In genomic region chr2:142868281-142868762, GRCh38 we compare ENCODE assay signal across 8 cellular contexts. TPM values are rescaled to one million over a fixed set of nuclear protein-coding genes. Genes with fewer than 3 reads are reported as not detected.
DNase-seq lines count a peak whose midpoint lies in the region; ATAC-seq lines count a peak whose summit lies in the region.

No MANE protein-coding gene starts in this region.

- no peaks in the 10 kb centered on the region for H3K36me3 Mint-ChIP-seq in IgD-negative memory B cell
- H3K36me3 Mint-ChIP-seq in stimulated activated naive CD8-positive, alpha-beta T cell treated with anti-CD3 and anti-CD28 coated beads, Interleukin-15, Interleukin-2, amounts not matched to agents 100 ng/mL and 50 ng/mL, for 24 hours (ENCODE audit: low read depth): no peaks in the 10 kb centered on the region

- intact Hi-C loops in Right ventricle myocardium superior (cut with DNase I): no loop called here

- H3K9me3 Mint-ChIP-seq in IgD-negative memory B cell: peaks cover 0 to 3% (median 0%) of the 10 kb centered on the region in 3 donors
- no peaks in the 10 kb centered on the region for H3K9me3 Mint-ChIP-seq in stimulated activated naive CD8-positive, alpha-beta T cell treated with anti-CD3 and anti-CD28 coated beads, Interleukin-15, Interleukin-2, amounts not matched to agents 100 ng/mL and 50 ng/mL, for 24 hours

- peak; percentile 75 for DNase-seq in Right ventricle myocardium superior
- DNase-seq in NCI-H524 treated with DMSO at 0.1 percent for 48 hours (lab: John Stamatoyannopoulos, UW): no peak
- DNase-seq in stimulated activated CD4-positive, alpha-beta T cell treated with anti-CD3 and anti-CD28 coated beads, Interleukin-4, amount 100 ng/mL, for 1 hour: no peak
- no peak for DNase-seq in NCI-H510A treated with DMSO at 0.1 percent for 48 hours (lab: John Stamatoyannopoulos, UW)
- DNase-seq in activated CD4-positive, CD25-positive, alpha-beta regulatory T cell treated with anti-CD3 and anti-CD28 coated beads, Interleukin-2, amount 50 U/mL, for 72 hours: no peak

- peak; percentile 37 for ATAC-seq in GM19372 (IDR thresholded peaks at IDR 0.05; ENCODE audit: low read depth, unreplicated experiment)
- ATAC-seq in Right ventricle myocardium superior (ENCODE audit: poor library complexity): peak; percentile 88

- no peaks in the 10 kb centered on the region for H3K27me3 Mint-ChIP-seq in IgD-negative memory B cell
- no peaks in the 10 kb centered on the region for H3K27me3 Mint-ChIP-seq in stimulated activated naive CD8-positive, alpha-beta T cell treated with anti-CD3 and anti-CD28 coated beads, Interleukin-15, Interleukin-2, amounts not matched to agents 100 ng/mL and 50 ng/mL, for 24 hours

- H3K4me3 Mint-ChIP-seq in IgD-negative memory B cell: peak overlapping the region; percentile 76 to 94 (median 83)
- peak overlapping the region; percentile 18 for H3K4me3 Mint-ChIP-seq in stimulated activated naive CD8-positive, alpha-beta T cell treated with anti-CD3 and anti-CD28 coated beads, Interleukin-15, Interleukin-2, amounts not matched to agents 100 ng/mL and 50 ng/mL, for 24 hours

- H3K27ac Mint-ChIP-seq in IgD-negative memory B cell: peak overlapping the region; percentile 86 to 93 (median 86)
- H3K27ac Mint-ChIP-seq in stimulated activated naive CD8-positive, alpha-beta T cell treated with anti-CD3 and anti-CD28 coated beads, Interleukin-15, Interleukin-2, amounts not matched to agents 100 ng/mL and 50 ng/mL, for 24 hours: no peak overlapping the region

- peaks cover 44 to 51% (median 44%) of the 10 kb centered on the region in 3 donors for H3K4me1 Mint-ChIP-seq in IgD-negative memory B cell
- H3K4me1 Mint-ChIP-seq in stimulated activated naive CD8-positive, alpha-beta T cell treated with anti-CD3 and anti-CD28 coated beads, Interleukin-15, Interleukin-2, amounts not matched to agents 100 ng/mL and 50 ng/mL, for 24 hours (ENCODE audit: low read depth): peaks cover 12% of the 10 kb centered on the region

RNA-seq across cellular contexts. Expression of gene KYNU, which starts 9.1 kb away (rescaled TPM):
- 59.5 TPM for polyA plus RNA-seq in IgD-negative memory B cell
- total RNA-seq in Right ventricle myocardium superior: 1.3 TPM
